In the genomic region with DNA sequence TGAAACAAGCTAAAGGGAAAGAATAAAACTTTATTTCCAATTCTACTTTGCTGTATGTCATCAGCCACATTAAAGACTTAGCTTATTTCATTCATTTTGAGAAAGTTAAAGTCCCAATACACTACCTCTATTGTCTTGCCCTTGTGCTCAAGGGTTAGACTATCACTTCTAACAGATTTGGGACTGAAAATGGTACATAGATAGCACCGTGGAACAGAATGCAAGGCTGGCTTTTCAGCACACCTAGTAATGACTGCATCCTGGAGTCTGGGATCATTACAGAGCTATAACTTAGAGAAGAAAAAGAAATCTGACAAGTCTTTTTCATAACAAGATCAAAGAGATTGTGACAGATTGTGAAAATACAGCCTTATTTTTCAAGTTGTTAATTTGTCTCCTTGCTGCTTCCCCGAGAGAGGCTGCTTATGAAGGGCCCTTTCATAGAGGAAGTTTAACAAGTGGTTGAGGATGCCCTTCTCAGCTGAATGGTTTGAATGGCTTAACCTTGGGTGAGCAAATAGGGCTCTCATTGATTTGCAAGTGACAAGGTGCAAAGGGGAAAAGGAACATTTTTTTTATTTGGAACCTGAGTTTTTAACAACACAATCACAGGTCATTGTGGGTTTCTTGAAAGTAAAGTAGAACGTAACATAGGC, we compare ENCODE assay signal across 16 cellular contexts.
"Had no signal": no experiment of that assay in that cellular context is flagged by ENCODE, and none has a peak within 500 bp of the region (broad histone marks: within the 10 kb centered on the region; RNA-seq: fewer than 3 reads in every experiment).

No MANE protein-coding gene starts in this region.

- H3K4me3 ChIP-seq: coronary artery, esophagus muscularis mucosa had no signal

- H3K27ac ChIP-seq: coronary artery, esophagus muscularis mucosa had no signal

- ATAC-seq: right cardiac atrium had no signal

- H3K36me3 ChIP-seq: esophagus muscularis mucosa had no signal

- H3K27me3 ChIP-seq: esophagus muscularis mucosa had no signal

- H3K9me3 ChIP-seq: esophagus muscularis mucosa had no signal

- DNase-seq: activated CD4-positive, CD25-positive, alpha-beta regulatory T cell treated with anti-CD3 and anti-CD28 coated beads, Interleukin-2, amount 50 U/mL, for 72 hours; activated naive CD4-positive, alpha-beta T cell; activated naive CD8-positive, alpha-beta T cell treated with anti-CD3 and anti-CD28 coated beads, Interleukin-2, amount 10 ng/mL, durations not matched to agents 7 days and 5 days; activated T-cell treated with anti-CD3 and anti-CD28 coated beads for 4 hours; effector CD4-positive, alpha-beta T cell; glutamatergic neuron; hypothalamus; kidney glomerular epithelial cell; right cardiac atrium; small intestine; stimulated activated CD4-positive, alpha-beta T cell treated with anti-CD3 and anti-CD28 coated beads, Interleukin-4, amount 100 ng/mL, for 24 hours; stimulated activated naive CD4-positive, alpha-beta T cell; T1000; trophoblast cell had no signal
